ENCODE assay signal across 1 cellular context in genomic region chr5:144125163-144125726, GRCh38.
TF ChIP-seq lines count a peak whose summit lies in the region.

No MANE protein-coding gene starts in this region.

TF ChIP-seq in GM23338, 12 proteins besides CTCF, POLR2A, EP300 and RAD21:
- TF ChIP-seq, protein P1, sequence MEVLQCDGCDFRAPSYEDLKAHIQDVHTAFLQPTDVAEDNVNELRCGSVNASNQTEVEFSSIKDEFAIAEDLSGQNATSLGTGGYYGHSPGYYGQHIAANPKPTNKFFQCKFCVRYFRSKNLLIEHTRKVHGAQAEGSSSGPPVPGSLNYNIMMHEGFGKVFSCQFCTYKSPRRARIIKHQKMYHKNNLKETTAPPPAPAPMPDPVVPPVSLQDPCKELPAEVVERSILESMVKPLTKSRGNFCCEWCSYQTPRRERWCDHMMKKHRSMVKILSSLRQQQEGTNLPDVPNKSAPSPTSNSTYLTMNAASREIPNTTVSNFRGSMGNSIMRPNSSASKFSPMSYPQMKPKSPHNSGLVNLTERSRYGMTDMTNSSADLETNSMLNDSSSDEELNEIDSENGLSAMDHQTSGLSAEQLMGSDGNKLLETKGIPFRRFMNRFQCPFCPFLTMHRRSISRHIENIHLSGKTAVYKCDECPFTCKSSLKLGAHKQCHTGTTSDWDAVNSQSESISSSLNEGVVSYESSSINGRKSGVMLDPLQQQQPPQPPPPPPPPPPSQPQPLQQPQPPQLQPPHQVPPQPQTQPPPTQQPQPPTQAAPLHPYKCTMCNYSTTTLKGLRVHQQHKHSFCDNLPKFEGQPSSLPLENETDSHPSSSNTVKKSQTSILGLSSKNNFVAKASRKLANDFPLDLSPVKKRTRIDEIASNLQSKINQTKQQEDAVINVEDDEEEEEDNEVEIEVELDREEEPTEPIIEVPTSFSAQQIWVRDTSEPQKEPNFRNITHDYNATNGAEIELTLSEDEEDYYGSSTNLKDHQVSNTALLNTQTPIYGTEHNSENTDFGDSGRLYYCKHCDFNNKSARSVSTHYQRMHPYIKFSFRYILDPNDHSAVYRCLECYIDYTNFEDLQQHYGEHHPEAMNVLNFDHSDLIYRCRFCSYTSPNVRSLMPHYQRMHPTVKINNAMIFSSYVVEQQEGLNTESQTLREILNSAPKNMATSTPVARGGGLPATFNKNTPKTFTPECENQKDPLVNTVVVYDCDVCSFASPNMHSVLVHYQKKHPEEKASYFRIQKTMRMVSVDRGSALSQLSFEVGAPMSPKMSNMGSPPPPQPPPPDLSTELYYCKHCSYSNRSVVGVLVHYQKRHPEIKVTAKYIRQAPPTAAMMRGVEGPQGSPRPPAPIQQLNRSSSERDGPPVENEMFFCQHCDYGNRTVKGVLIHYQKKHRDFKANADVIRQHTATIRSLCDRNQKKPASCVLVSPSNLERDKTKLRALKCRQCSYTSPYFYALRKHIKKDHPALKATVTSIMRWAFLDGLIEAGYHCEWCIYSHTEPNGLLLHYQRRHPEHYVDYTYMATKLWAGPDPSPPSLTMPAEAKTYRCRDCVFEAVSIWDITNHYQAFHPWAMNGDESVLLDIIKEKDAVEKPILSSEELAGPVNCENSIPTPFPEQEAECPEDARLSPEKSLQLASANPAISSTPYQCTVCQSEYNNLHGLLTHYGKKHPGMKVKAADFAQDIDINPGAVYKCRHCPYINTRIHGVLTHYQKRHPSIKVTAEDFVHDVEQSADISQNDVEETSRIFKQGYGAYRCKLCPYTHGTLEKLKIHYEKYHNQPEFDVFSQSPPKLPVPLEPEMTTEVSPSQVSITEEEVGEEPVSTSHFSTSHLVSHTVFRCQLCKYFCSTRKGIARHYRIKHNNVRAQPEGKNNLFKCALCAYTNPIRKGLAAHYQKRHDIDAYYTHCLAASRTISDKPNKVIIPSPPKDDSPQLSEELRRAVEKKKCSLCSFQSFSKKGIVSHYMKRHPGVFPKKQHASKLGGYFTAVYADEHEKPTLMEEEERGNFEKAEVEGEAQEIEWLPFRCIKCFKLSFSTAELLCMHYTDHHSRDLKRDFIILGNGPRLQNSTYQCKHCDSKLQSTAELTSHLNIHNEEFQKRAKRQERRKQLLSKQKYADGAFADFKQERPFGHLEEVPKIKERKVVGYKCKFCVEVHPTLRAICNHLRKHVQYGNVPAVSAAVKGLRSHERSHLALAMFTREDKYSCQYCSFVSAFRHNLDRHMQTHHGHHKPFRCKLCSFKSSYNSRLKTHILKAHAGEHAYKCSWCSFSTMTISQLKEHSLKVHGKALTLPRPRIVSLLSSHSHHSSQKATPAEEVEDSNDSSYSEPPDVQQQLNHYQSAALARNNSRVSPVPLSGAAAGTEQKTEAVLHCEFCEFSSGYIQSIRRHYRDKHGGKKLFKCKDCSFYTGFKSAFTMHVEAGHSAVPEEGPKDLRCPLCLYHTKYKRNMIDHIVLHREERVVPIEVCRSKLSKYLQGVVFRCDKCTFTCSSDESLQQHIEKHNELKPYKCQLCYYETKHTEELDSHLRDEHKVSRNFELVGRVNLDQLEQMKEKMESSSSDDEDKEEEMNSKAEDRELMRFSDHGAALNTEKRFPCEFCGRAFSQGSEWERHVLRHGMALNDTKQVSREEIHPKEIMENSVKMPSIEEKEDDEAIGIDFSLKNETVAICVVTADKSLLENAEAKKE (CRISPR knock-in tag; IDR thresholded peaks at IDR 0.05) = no peak
- no peak for TF ChIP-seq JUNB (IDR thresholded peaks at IDR 0.05; ENCODE audit: unreplicated experiment)
- TF ChIP-seq STAT1 (IDR thresholded peaks at IDR 0.05; ENCODE audit: unreplicated experiment) = no peak
- TF ChIP-seq REST (IDR thresholded peaks at IDR 0.05; ENCODE audit: unreplicated experiment) = no peak
- TF ChIP-seq EZH2phosphoT487 (IDR thresholded peaks at IDR 0.05; ENCODE audit: unreplicated experiment) = no peak
- TF ChIP-seq ZNF114 (CRISPR knock-in tag; IDR thresholded peaks at IDR 0.05) = no peak
- no peak for TF ChIP-seq POLR2AphosphoS5 (IDR thresholded peaks at IDR 0.05; ENCODE audit: low read depth)
- TF ChIP-seq ZNF331 (CRISPR knock-in tag; IDR thresholded peaks at IDR 0.05; ENCODE audit: low read depth) = no peak
- TF ChIP-seq EZH2 (IDR thresholded peaks at IDR 0.05; ENCODE audit: low read depth, unreplicated experiment) = no peak
- no peak for TF ChIP-seq ETS1 (IDR thresholded peaks at IDR 0.05)
TF ChIP-seq in GM23338: peak in this region for 0.
